9 cellular contexts compared by ENCODE assay signal in the genomic region with DNA sequence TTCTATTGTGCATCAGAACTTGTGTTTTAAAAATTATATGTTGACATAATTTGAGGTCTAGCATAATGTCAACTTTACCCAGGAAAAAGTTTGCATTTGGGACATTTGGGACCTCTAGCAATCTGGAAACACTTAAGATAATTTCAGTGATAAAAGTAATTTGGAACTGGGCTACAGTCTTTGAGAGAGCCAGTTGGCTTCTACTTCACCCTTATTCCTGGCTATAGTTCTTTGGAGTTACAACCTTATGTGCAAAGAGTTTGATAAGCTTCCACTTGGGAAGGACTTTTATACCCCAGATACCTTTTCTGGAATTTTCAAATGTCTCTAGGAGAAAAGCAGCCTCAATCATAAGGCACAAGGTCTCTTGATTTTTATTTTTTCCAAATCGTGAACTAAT.
"Had no signal": no experiment of that assay in that cellular context is flagged by ENCODE, and none has a peak within 500 bp of the region (broad histone marks: within the 10 kb centered on the region; RNA-seq: fewer than 3 reads in every experiment).

No MANE protein-coding gene starts in this region.

- H3K27ac Mint-ChIP-seq: HFFc6 had no signal

- H3K36me3 ChIP-seq: HAP-1 had no signal

- H3K27ac ChIP-seq: GM23248, HL-60 had no signal

- DNase-seq: GM23248, GOT3, H7, HFFc6 had no signal

- H3K4me1 ChIP-seq: HAP-1 had no signal

- H3K4me3 Mint-ChIP-seq: HFFc6, IgD-negative memory B cell had no signal

- ATAC-seq: HCT116, HepG2 had no signal

- H3K4me3 ChIP-seq: GM23248, HAP-1 had no signal

- H3K9me3 ChIP-seq: HAP-1 had no signal

- H3K4me1 Mint-ChIP-seq: IgD-negative memory B cell had no signal
